ENCODE assay signal across 16 cellular contexts in the genomic region with DNA sequence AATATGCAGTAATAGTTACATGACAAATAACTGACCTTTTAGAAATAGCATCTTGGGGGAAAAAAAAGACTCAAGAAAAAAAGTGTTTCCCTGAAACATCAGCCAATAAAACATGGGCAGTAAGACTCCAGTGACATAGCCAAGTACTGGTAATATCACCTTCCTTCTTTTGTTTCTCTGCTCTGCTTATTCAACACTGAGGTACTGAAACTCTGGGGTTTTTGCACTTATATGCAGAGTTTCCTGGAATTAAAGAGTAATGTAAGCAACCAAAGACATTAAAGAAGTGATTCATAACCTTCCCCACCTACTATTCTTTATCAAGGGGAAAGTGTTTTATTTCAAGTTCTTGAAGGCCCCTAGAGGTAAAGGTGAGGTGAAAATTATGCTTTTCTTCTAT.
A peak's percentile ranks its signal among the peaks of the same experiment; 100 is the strongest.
DNase-seq lines count a peak whose midpoint lies in the region; ATAC-seq lines count a peak whose summit lies in the region.
"Had no signal": no experiment of that assay in that cellular context is flagged by ENCODE, and none has a peak within 500 bp of the region (broad histone marks: within the 10 kb centered on the region; RNA-seq: fewer than 3 reads in every experiment).

No MANE protein-coding gene starts in this region.

- no peaks in the 10 kb centered on the region for H3K9me3 Mint-ChIP-seq in activated CD4-positive, alpha-beta T cell treated with anti-CD3 and anti-CD28 coated beads for 36 hours (ENCODE audit: low read depth)
- H3K9me3 Mint-ChIP-seq in activated T-cell treated with anti-CD3 and anti-CD28 coated beads, Interleukin-2, amount 50 U/mL, for 72 hours: no peaks in the 10 kb centered on the region
- no peaks in the 10 kb centered on the region for H3K9me3 Mint-ChIP-seq in stimulated activated naive B cell treated with anti-CD40 and anti-IgM and Interleukin-4, amounts not matched to agents 10 μg/mL and 1 μg/mL and 100 μg/mL, for 72 hours
- H3K9me3 Mint-ChIP-seq in stimulated activated naive CD8-positive, alpha-beta T cell treated with anti-CD3 and anti-CD28 coated beads, Interleukin-15, amount 100 ng/mL, for 72 hours: no peaks in the 10 kb centered on the region

- no peak overlapping the region for H3K27ac Mint-ChIP-seq in activated CD4-positive, alpha-beta T cell treated with anti-CD3 and anti-CD28 coated beads for 36 hours
- H3K27ac Mint-ChIP-seq in activated T-cell treated with anti-CD3 and anti-CD28 coated beads, Interleukin-2, amount 50 U/mL, for 72 hours: no peak overlapping the region
- H3K27ac Mint-ChIP-seq in stimulated activated naive B cell treated with anti-CD40 and anti-IgM and Interleukin-4, amounts not matched to agents 10 μg/mL and 1 μg/mL and 100 μg/mL, for 72 hours: no peak overlapping the region
- H3K27ac Mint-ChIP-seq in stimulated activated naive CD8-positive, alpha-beta T cell treated with anti-CD3 and anti-CD28 coated beads, Interleukin-15, amount 100 ng/mL, for 72 hours: no peak overlapping the region
- H3K27ac Mint-ChIP-seq: CD4-positive, alpha-beta memory T cell; HFFc6 had no signal

- no peak overlapping the region for H3K4me3 Mint-ChIP-seq in activated CD4-positive, alpha-beta T cell treated with anti-CD3 and anti-CD28 coated beads for 36 hours
- H3K4me3 Mint-ChIP-seq in activated T-cell treated with anti-CD3 and anti-CD28 coated beads, Interleukin-2, amount 50 U/mL, for 72 hours: no peak overlapping the region
- H3K4me3 Mint-ChIP-seq in stimulated activated naive B cell treated with anti-CD40 and anti-IgM and Interleukin-4, amounts not matched to agents 10 μg/mL and 1 μg/mL and 100 μg/mL, for 72 hours: no peak overlapping the region
- H3K4me3 Mint-ChIP-seq in stimulated activated naive CD8-positive, alpha-beta T cell treated with anti-CD3 and anti-CD28 coated beads, Interleukin-15, amount 100 ng/mL, for 72 hours: no peak overlapping the region
- H3K4me3 Mint-ChIP-seq: CD4-positive, alpha-beta memory T cell; HFFc6 had no signal

- ATAC-seq in activated CD4-positive, alpha-beta T cell treated with anti-CD3 and anti-CD28 coated beads for 36 hours: peak; percentile 81
- peak; percentile 36 to 59 for ATAC-seq in activated T-cell treated with anti-CD3 and anti-CD28 coated beads, Interleukin-2, amount 50 U/mL, for 72 hours (replicated peaks in 1 of 2)
- ATAC-seq in stimulated activated naive B cell treated with anti-CD40 and anti-IgM and Interleukin-4, amounts not matched to agents 10 μg/mL and 1 μg/mL and 100 μg/mL, for 72 hours (replicated peaks): peak; percentile 61 to 69
- ATAC-seq in stimulated activated naive CD8-positive, alpha-beta T cell treated with anti-CD3 and anti-CD28 coated beads, Interleukin-15, amount 100 ng/mL, for 72 hours: peak; percentile 70

- H3K27me3 Mint-ChIP-seq in activated CD4-positive, alpha-beta T cell treated with anti-CD3 and anti-CD28 coated beads for 36 hours: peaks cover 6% of the 10 kb centered on the region
- H3K27me3 Mint-ChIP-seq in activated T-cell treated with anti-CD3 and anti-CD28 coated beads, Interleukin-2, amount 50 U/mL, for 72 hours (ENCODE audit: low read depth): no peaks in the 10 kb centered on the region
- no peaks in the 10 kb centered on the region for H3K27me3 Mint-ChIP-seq in stimulated activated naive B cell treated with anti-CD40 and anti-IgM and Interleukin-4, amounts not matched to agents 10 μg/mL and 1 μg/mL and 100 μg/mL, for 72 hours
- no peaks in the 10 kb centered on the region for H3K27me3 Mint-ChIP-seq in stimulated activated naive CD8-positive, alpha-beta T cell treated with anti-CD3 and anti-CD28 coated beads, Interleukin-15, amount 100 ng/mL, for 72 hours

- POLR2A ChIA-PET in activated CD4-positive, alpha-beta T cell treated with anti-CD3 and anti-CD28 coated beads for 36 hours (lab: Charles Lee): no interaction called here

- CTCF ChIA-PET in activated CD4-positive, alpha-beta T cell treated with anti-CD3 and anti-CD28 coated beads for 36 hours (lab: Charles Lee): no interaction called here

- intact Hi-C loops in activated CD4-positive, alpha-beta T cell treated with anti-CD3 and anti-CD28 coated beads for 36 hours (cut with DNase I, micrococcal nuclease): no loop called here

- no peaks in the 10 kb centered on the region for H3K36me3 Mint-ChIP-seq in activated CD4-positive, alpha-beta T cell treated with anti-CD3 and anti-CD28 coated beads for 36 hours (ENCODE audit: low read depth)
- no peaks in the 10 kb centered on the region for H3K36me3 Mint-ChIP-seq in activated T-cell treated with anti-CD3 and anti-CD28 coated beads, Interleukin-2, amount 50 U/mL, for 72 hours (ENCODE audit: insufficient read depth in 2 of 2)
- no peaks in the 10 kb centered on the region for H3K36me3 Mint-ChIP-seq in stimulated activated naive B cell treated with anti-CD40 and anti-IgM and Interleukin-4, amounts not matched to agents 10 μg/mL and 1 μg/mL and 100 μg/mL, for 72 hours
- H3K36me3 Mint-ChIP-seq: CD4-positive, alpha-beta memory T cell had no signal

- DNase-seq in activated CD4-positive, alpha-beta T cell treated with anti-CD3 and anti-CD28 coated beads for 36 hours: no peak
- no peak for DNase-seq in activated CD4-positive, alpha-beta T cell treated with anti-CD3 and anti-CD28 coated beads for 4 hours
- DNase-seq in activated T-cell treated with anti-CD3 and anti-CD28 coated beads, Interleukin-2, amount 50 U/mL, for 72 hours: no peak
- no peak for DNase-seq in activated T-cell treated with anti-CD3 and anti-CD28 coated beads for 4 hours
- no peak for DNase-seq in stimulated activated naive B cell treated with anti-CD40 and anti-IgM and Interleukin-4, amounts not matched to agents 10 μg/mL and 1 μg/mL and 100 μg/mL, for 72 hours
- DNase-seq in stimulated activated naive CD8-positive, alpha-beta T cell treated with anti-CD3 and anti-CD28 coated beads, Interleukin-15, amount 100 ng/mL, for 72 hours: no peak
- no peak for DNase-seq in NCI-H2029 treated with DMSO at 0.1 percent for 48 hours (lab: John Stamatoyannopoulos, UW)
- DNase-seq: C1 segment of cervical spinal cord; Calu3; CD4-positive, alpha-beta memory T cell; COR-L47; DMS53; DMS79 treated with DMSO at 0.1 percent for 48 hours; GF-D8; GOT3; HFFc6 had no signal

- H3K4me1 Mint-ChIP-seq in activated CD4-positive, alpha-beta T cell treated with anti-CD3 and anti-CD28 coated beads for 36 hours: peaks cover 3% of the 10 kb centered on the region
- no peaks in the 10 kb centered on the region for H3K4me1 Mint-ChIP-seq in activated T-cell treated with anti-CD3 and anti-CD28 coated beads, Interleukin-2, amount 50 U/mL, for 72 hours (ENCODE audit: low read depth)
- no peaks in the 10 kb centered on the region for H3K4me1 Mint-ChIP-seq in stimulated activated naive B cell treated with anti-CD40 and anti-IgM and Interleukin-4, amounts not matched to agents 10 μg/mL and 1 μg/mL and 100 μg/mL, for 72 hours
- no peaks in the 10 kb centered on the region for H3K4me1 Mint-ChIP-seq in stimulated activated naive CD8-positive, alpha-beta T cell treated with anti-CD3 and anti-CD28 coated beads, Interleukin-15, amount 100 ng/mL, for 72 hours
- H3K4me1 Mint-ChIP-seq: CD4-positive, alpha-beta memory T cell had no signal
